In genomic region chr6:158999669-159000403, GRCh38 we compare ENCODE assay signal across 1 cellular context.
TF ChIP-seq lines count a peak whose summit lies in the region.

Gene RSPH3, minus strand, starts transcription at chr6:159000202. Its CDS starts 652 bp downstream, at chr6:158999550.

TF ChIP-seq in K562, 482 proteins besides CTCF, POLR2A, EP300 and RAD21 (continued from another document and continues in another):
- TF ChIP-seq CHD7 (IDR thresholded peaks at IDR 0.05; ENCODE audit: low read depth, low read length) (no peak), TEAD4 (IDR thresholded peaks at IDR 0.05; ENCODE audit: low read length) (peak; percentile 71), TEAD4 (CRISPR knock-in tag; IDR thresholded peaks at IDR 0.05; ENCODE audit: borderline replicate concordance) (no peak), POLR2AphosphoS2 (IDR thresholded peaks at IDR 0.05; ENCODE audit: low read length) (no peak), NEUROD1 (IDR thresholded peaks at IDR 0.05; ENCODE audit: borderline replicate concordance, low read depth, low read length, partially characterized antibody) (peak; percentile 33), ZNF583 (CRISPR knock-in tag; IDR thresholded peaks at IDR 0.05) (0 out of 2 replicates have a peak, but pooled peaks have one; percentile 64), MAX (CRISPR knock-in tag; IDR thresholded peaks at IDR 0.05) (peak; percentile 96), HDAC1 (IDR thresholded peaks at IDR 0.05) (peak in 1 of 2 experiments; percentile 90; a peak in 2 of 4 replicates), SREBF1 (IDR thresholded peaks at IDR 0.05; ENCODE audit: borderline replicate concordance, low read depth, low read length) (0 out of 2 replicates have a peak, but pooled peaks have one; percentile 42), GMEB1 (CRISPR knock-in tag; IDR thresholded peaks at IDR 0.05) (peak; percentile 53; the same call in 1 of the 2 replicates), RBM22 (IDR thresholded peaks at IDR 0.05; ENCODE audit: low read depth, low read length, poor library complexity, severe bottlenecking) (peak; percentile 94), GTF3C2 (IDR thresholded peaks at IDR 0.05; ENCODE audit: borderline replicate concordance, extremely low read depth, insufficient read length) (no peak), ZBTB12 (CRISPR knock-in tag; IDR thresholded peaks at IDR 0.05) (peak; percentile 45; the same call in 1 of the 2 replicates), PREB (CRISPR knock-in tag; IDR thresholded peaks at IDR 0.05) (0 out of 2 replicates have a peak, but pooled peaks have one; percentile 49), RCOR1 (IDR thresholded peaks at IDR 0.05; ENCODE audit: borderline replicate concordance in 1 of 2, low read depth in 2 of 2, low read length in 2 of 2) (no peak; a peak in 2 of 4 replicates), SMAD1 (IDR thresholded peaks at IDR 0.05; ENCODE audit: low read depth, low read length, partially characterized antibody) (no peak), ZBTB2 (IDR thresholded peaks at IDR 0.05) (peak; percentile 92), ZNF707 (CRISPR knock-in tag; conservative IDR thresholded peaks at IDR 0.05) (no peak), ZBTB1 (CRISPR knock-in tag; IDR thresholded peaks at IDR 0.05; ENCODE audit: borderline replicate concordance, low read depth) (no peak; the same call in none of the 2 replicates), ZNF592 (IDR thresholded peaks at IDR 0.05) (peak; percentile 90), CSDE1 (IDR thresholded peaks at IDR 0.05) (peak in 1 of 2 experiments; percentile 68; a peak in 2 of 4 replicates), CREM (IDR thresholded peaks at IDR 0.05; ENCODE audit: low read depth) (no peak), WHSC1 (IDR thresholded peaks at IDR 0.05; ENCODE audit: low read length) (no peak), SP1 (CRISPR knock-in tag; IDR thresholded peaks at IDR 0.05) (peak; percentile 96), BRCA1 (IDR thresholded peaks at IDR 0.05) (no peak), BRCA1 (CRISPR knock-in tag; IDR thresholded peaks at IDR 0.05) (0 out of 2 replicates have a peak, but pooled peaks have one; percentile 0), ATF1 (CRISPR knock-in tag; IDR thresholded peaks at IDR 0.05) (no peak), ATF1 (tag; IDR thresholded peaks at IDR 0.05) (peak; percentile 87), CAMTA2 (CRISPR knock-in tag; conservative IDR thresholded peaks at IDR 0.05) (0 out of 2 replicates have a peak, but pooled peaks have one; percentile 66), TEAD2 (tag; IDR thresholded peaks at IDR 0.05) (peak; percentile 73; the same call in 1 of the 2 replicates), SMARCE1 (IDR thresholded peaks at IDR 0.05) (peak; percentile 61), ZNF316 (IDR thresholded peaks at IDR 0.05) (peak; percentile 55; the same call in 1 of the 2 replicates)
